9 cellular contexts compared by ENCODE assay signal in the genomic region with DNA sequence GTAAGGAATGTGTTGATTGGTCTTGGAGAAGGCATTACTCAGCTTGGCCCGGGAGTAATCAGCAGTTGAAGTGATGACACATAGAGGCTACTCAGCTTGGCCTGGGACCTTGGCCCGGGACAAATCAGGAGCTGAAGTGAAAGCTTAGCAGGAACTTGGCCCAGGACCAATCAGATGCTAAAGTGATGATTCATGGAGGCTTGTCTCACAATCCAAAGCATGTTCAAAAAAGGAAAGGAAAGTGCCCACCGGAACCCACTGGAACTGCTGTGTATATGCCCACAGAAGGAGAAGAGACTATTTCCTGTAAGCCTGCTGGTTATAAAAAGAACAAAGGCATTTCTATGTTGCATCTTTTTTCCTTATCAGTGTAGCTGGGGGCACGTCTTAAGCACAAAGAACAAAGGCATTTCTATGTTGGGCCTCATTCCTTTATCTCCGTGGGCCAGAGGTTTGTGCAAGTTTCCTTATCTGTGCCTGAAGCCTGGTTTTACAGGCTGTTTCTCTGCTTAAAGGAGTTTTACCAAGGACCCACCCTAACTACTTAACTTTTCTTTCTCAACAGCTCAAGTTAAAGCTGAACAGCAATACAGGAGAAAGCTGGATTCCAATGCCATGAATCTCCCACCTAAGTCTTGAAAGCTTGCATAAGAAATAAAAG.
A peak's percentile ranks its signal among the peaks of the same experiment; 100 is the strongest.
DNase-seq lines count a peak whose midpoint lies in the region; ATAC-seq and TF ChIP-seq lines count a peak whose summit lies in the region.
"Had no signal": no experiment of that assay in that cellular context is flagged by ENCODE, and none has a peak within 500 bp of the region (broad histone marks: within the 10 kb centered on the region; RNA-seq: fewer than 3 reads in every experiment).

No MANE protein-coding gene starts in this region.

- H3K9me2 ChIP-seq in hepatocyte (replicated peaks; ENCODE audit: insufficient read depth) = no peaks in the 10 kb centered on the region

- H3K4me1 Mint-ChIP-seq in nephron progenitor cell = no peaks in the 10 kb centered on the region
- H3K4me1 Mint-ChIP-seq: nephron had no signal

- intact Hi-C loops in body of pancreas (cut with DNase I) = no loop called here
- intact Hi-C loops in testis (cut with DNase I; ENCODE audit: low total_unique reads) = no loop called here

- no peak overlapping the region for H3K4me3 Mint-ChIP-seq in nephron progenitor cell
- H3K4me3 Mint-ChIP-seq: nephron had no signal

- ATAC-seq in body of pancreas (peak; percentile 47), GM18520 (IDR thresholded peaks at IDR 0.05; ENCODE audit: unreplicated experiment) (no peak), GM21515 (IDR thresholded peaks at IDR 0.05; ENCODE audit: unreplicated experiment) (no peak)

- H3K27ac Mint-ChIP-seq in nephron progenitor cell = no peak overlapping the region
- H3K27ac Mint-ChIP-seq: nephron had no signal

- H3K27me3 Mint-ChIP-seq in nephron progenitor cell (ENCODE audit: low read depth, poor library complexity) = no peaks in the 10 kb centered on the region

- H3K4me3 ChIP-seq in body of pancreas (no peak overlapping the region), hepatocyte (no peak overlapping the region), testis (no peak overlapping the region)

- H3K4me1 ChIP-seq in body of pancreas = no peaks in the 10 kb centered on the region
- peaks cover 8% of the 10 kb centered on the region for H3K4me1 ChIP-seq in hepatocyte (ENCODE audit: insufficient read depth)
- H3K4me1 ChIP-seq in testis = no peaks in the 10 kb centered on the region

- H3K27me3 ChIP-seq in body of pancreas = no peaks in the 10 kb centered on the region
- no peaks in the 10 kb centered on the region for H3K27me3 ChIP-seq in hepatocyte
- no peaks in the 10 kb centered on the region for H3K27me3 ChIP-seq in testis

- no peak for TF ChIP-seq CTCF in body of pancreas (IDR thresholded peaks at IDR 0.05)
- TF ChIP-seq CTCF in hepatocyte (IDR thresholded peaks at IDR 0.05; ENCODE audit: poor library complexity) = no peak
- TF ChIP-seq CTCF in testis (IDR thresholded peaks at IDR 0.05) = no peak
- TF ChIP-seq CTCF in nephron progenitor cell (IDR thresholded peaks at IDR 0.05) = no peak

- H2AFZ ChIP-seq in hepatocyte = no peak overlapping the region

- H3K9me3 Mint-ChIP-seq in nephron progenitor cell = no peaks in the 10 kb centered on the region

- H3K9me3 ChIP-seq in body of pancreas (no peaks in the 10 kb centered on the region), hepatocyte (ENCODE audit: low read depth) (no peaks in the 10 kb centered on the region), testis (no peaks in the 10 kb centered on the region)

- H3K4me2 ChIP-seq in hepatocyte = peak overlapping the region; percentile 27

- WGBS in body of pancreas, 2 donors = 21 to 31% methylated on average over 5 of the region's 5 CpGs
- WGBS in hepatocyte (ENCODE audit: low lambda C conversion rate, missing lambda C conversion rate) = 16% methylated on average over 5 of the region's 5 CpGs
- WGBS in testis, 2 donors = 22 to 36% methylated on average over 5 of the region's 5 CpGs

- no peaks in the 10 kb centered on the region for H3K36me3 Mint-ChIP-seq in nephron progenitor cell (ENCODE audit: low read depth)

- H3K36me3 ChIP-seq in body of pancreas (replicated peaks in 1 of 2; ENCODE audit: insufficient read depth in 1 of 2, low read depth in 2 of 2) (no peaks in the 10 kb centered on the region), hepatocyte (replicated peaks; ENCODE audit: insufficient read depth, low read depth) (no peaks in the 10 kb centered on the region), testis (ENCODE audit: low read depth, missing control alignments) (no peaks in the 10 kb centered on the region)

- H4K20me1 ChIP-seq in hepatocyte (ENCODE audit: insufficient read depth, poor library complexity, severe bottlenecking) = no peaks in the 10 kb centered on the region

- peak; percentile 86 to 90 for DNase-seq in Kasumi-1 (lab: John Stamatoyannopoulos, UW)
- DNase-seq in body of pancreas = peak; percentile 12 to 38 (median 31)
- peak; percentile 89 for DNase-seq in hepatocyte (ENCODE audit: low spot score)
- DNase-seq in testis = peak; percentile 89
- no peak for DNase-seq in stimulated activated CD4-positive, alpha-beta T cell treated with anti-CD3 and anti-CD28 coated beads, Interleukin-15, amount 100 ng/mL, for 24 hours
- no peak for DNase-seq in nephron progenitor cell

- H3K79me2 ChIP-seq in hepatocyte = no peaks in the 10 kb centered on the region

- H3K27ac ChIP-seq in body of pancreas = no peak overlapping the region
- peak overlapping the region; percentile 79 for H3K27ac ChIP-seq in hepatocyte
- no peak overlapping the region for H3K27ac ChIP-seq in testis

- no peak for TF ChIP-seq POLR2A in body of pancreas (IDR thresholded peaks at IDR 0.05)
- TF ChIP-seq POLR2A in testis (IDR thresholded peaks at IDR 0.05) = no peak

Comparison
In these comparisons a context has a peak if more than half of its experiments do, and no peak if none do; other contexts are left out.
1. DNase-seq: peak in Kasumi-1 (2 of 2), body of pancreas (4 of 4), hepatocyte (single experiment) and testis (single experiment); none in stimulated activated CD4-positive, alpha-beta T cell treated with anti-CD3 and anti-CD28 coated beads, Interleukin-15, amount 100 ng/mL, for 24 hours (single experiment) and nephron progenitor cell (single experiment).